In genomic region chr16:75266738-75267630, GRCh38 we compare ENCODE assay signal across 10 cellular contexts. TPM values are rescaled to one million over a fixed set of nuclear protein-coding genes. Genes with fewer than 3 reads are reported as not detected.
DNase-seq lines count a peak whose midpoint lies in the region; ATAC-seq, FAIRE-seq and TF ChIP-seq lines count a peak whose summit lies in the region.
"Had no signal": no experiment of that assay in that cellular context is flagged by ENCODE, and none has a peak within 500 bp of the region (broad histone marks: within the 10 kb centered on the region; RNA-seq: fewer than 3 reads in every experiment).

No MANE protein-coding gene starts in this region.

- TF ChIP-seq CTCF in heart right ventricle (IDR thresholded peaks at IDR 0.05) (no peak), astrocyte (IDR thresholded peaks at IDR 0.05; ENCODE audit: insufficient read depth, low read depth, low read length) (no peak), type B pancreatic cell (conservative IDR thresholded peaks at IDR 0.05) (no peak), GM10266 (IDR thresholded peaks at IDR 0.05; ENCODE audit: control insufficient read depth, insufficient read depth, low read depth, missing control alignments) (no peak)

- peak overlapping the region; percentile 100 for H3K9ac ChIP-seq in astrocyte (ENCODE audit: low read length)

- peaks cover 0 to 69% (median 0%) of the 10 kb centered on the region in 7 donors for H3K27me3 ChIP-seq in heart right ventricle
- H3K27me3 ChIP-seq in astrocyte (ENCODE audit: insufficient read depth, low read length): no peaks in the 10 kb centered on the region

- intact Hi-C loops in heart right ventricle (cut with DNase I): loop anchor here in 2 of 10 donors (5.0 kb wide), 2 partner anchors 35 to 40 kb away; no protein-coding TSS in a partner anchor
- intact Hi-C loops in Right ventricle myocardium superior (cut with DNase I): no loop called here

- H3K27ac Mint-ChIP-seq in astrocyte (ENCODE audit: unreplicated experiment): no peak overlapping the region
- H3K27ac Mint-ChIP-seq in type B pancreatic cell: peak overlapping the region; percentile 74
- no peak overlapping the region for H3K27ac Mint-ChIP-seq in activated naive CD4-positive, alpha-beta T cell treated with anti-CD3 and anti-CD28 coated beads, Interleukin-2, amount 10 ng/mL, durations not matched to agents 7 days and 5 days

- H3K9me3 Mint-ChIP-seq in astrocyte (ENCODE audit: unreplicated experiment) (no peaks in the 10 kb centered on the region), type B pancreatic cell (no peaks in the 10 kb centered on the region)
- H3K9me3 Mint-ChIP-seq in activated naive CD4-positive, alpha-beta T cell treated with anti-CD3 and anti-CD28 coated beads, Interleukin-2, amount 10 ng/mL, durations not matched to agents 7 days and 5 days: no peaks in the 10 kb centered on the region

- H3K4me1 ChIP-seq in heart right ventricle (peaks cover 31 to 60% (median 45%) of the 10 kb centered on the region in 9 donors), astrocyte (ENCODE audit: insufficient read depth, low read length) (peaks cover 40% of the 10 kb centered on the region), mesodermal cell (ENCODE audit: control insufficient read depth, insufficient read depth, low read length, poor library complexity, severe bottlenecking) (peaks cover 41% of the 10 kb centered on the region)

- peak overlapping the region in 7 of 10 donors; percentile 70 to 100 (median 88) for H3K4me3 ChIP-seq in heart right ventricle
- no peak overlapping the region for H3K4me3 ChIP-seq in astrocyte (ENCODE audit: insufficient read depth, low read depth, low read length)
- peak overlapping the region; percentile 96 for H3K4me3 ChIP-seq in mesodermal cell (ENCODE audit: extremely low read depth, insufficient read depth, low read length, poor library complexity, severe bottlenecking)

- H2AFZ ChIP-seq in astrocyte (ENCODE audit: low read depth, low read length): no peak overlapping the region

- peaks cover 20% of the 10 kb centered on the region for H3K4me1 Mint-ChIP-seq in astrocyte (ENCODE audit: low read depth, unreplicated experiment)
- peaks cover 25% of the 10 kb centered on the region for H3K4me1 Mint-ChIP-seq in type B pancreatic cell (ENCODE audit: unreplicated experiment)
- peaks cover 2% of the 10 kb centered on the region for H3K4me1 Mint-ChIP-seq in activated naive CD4-positive, alpha-beta T cell treated with anti-CD3 and anti-CD28 coated beads, Interleukin-2, amount 10 ng/mL, durations not matched to agents 7 days and 5 days

- CTCF ChIA-PET in activated naive CD4-positive, alpha-beta T cell treated with anti-CD3 and anti-CD28 coated beads, Interleukin-2, amount 10 ng/mL, durations not matched to agents 7 days and 5 days (lab: Charles Lee): no interaction called here

- DNase-seq in heart right ventricle: peak in 1 of 2 donors; percentile 16
- no peak for DNase-seq in Right ventricle myocardium superior
- DNase-seq in astrocyte (ENCODE audit: low read depth): no peak
- DNase-seq in type B pancreatic cell (ENCODE audit: extremely low spot score, unreplicated experiment): no peak
- no peak for DNase-seq in NCI-H345 treated with DMSO at 0.1 percent for 48 hours (lab: John Stamatoyannopoulos, UW; ENCODE audit: unreplicated experiment)
- DNase-seq in GM10266 (ENCODE audit: extremely low spot score): no peak
- no peak for DNase-seq in activated naive CD4-positive, alpha-beta T cell treated with anti-CD3 and anti-CD28 coated beads, Interleukin-2, amount 10 ng/mL, durations not matched to agents 7 days and 5 days
- DNase-seq: NCI-H82 had no signal

- peak overlapping the region; percentile 98 for H3K4me2 ChIP-seq in astrocyte (ENCODE audit: low read length)

- ATAC-seq in heart right ventricle (peak in 1 of 8 donors; percentile 0), Right ventricle myocardium superior (ENCODE audit: poor library complexity) (no peak)

- H3K4me3 Mint-ChIP-seq in astrocyte (ENCODE audit: unreplicated experiment): peak overlapping the region; percentile 84
- H3K4me3 Mint-ChIP-seq in type B pancreatic cell: peak overlapping the region; percentile 91
- no peak overlapping the region for H3K4me3 Mint-ChIP-seq in activated naive CD4-positive, alpha-beta T cell treated with anti-CD3 and anti-CD28 coated beads, Interleukin-2, amount 10 ng/mL, durations not matched to agents 7 days and 5 days

- H3K9me3 ChIP-seq in heart right ventricle (no peaks in the 10 kb centered on the region), astrocyte (ENCODE audit: insufficient read depth, low read depth, low read length) (no peaks in the 10 kb centered on the region), mesodermal cell (ENCODE audit: control insufficient read depth, low read length) (no peaks in the 10 kb centered on the region)
- H3K9me3 ChIP-seq: mucosa of descending colon had no signal

- H3K36me3 ChIP-seq in heart right ventricle (peaks cover 0 to 6% (median 0%) of the 10 kb centered on the region in 9 donors), astrocyte (ENCODE audit: insufficient read depth, low read length) (no peaks in the 10 kb centered on the region), mesodermal cell (ENCODE audit: control insufficient read depth, insufficient read depth, low read length) (peaks cover 26% of the 10 kb centered on the region)

- H3K27me3 Mint-ChIP-seq in astrocyte (ENCODE audit: low read depth, unreplicated experiment) (no peaks in the 10 kb centered on the region), type B pancreatic cell (no peaks in the 10 kb centered on the region)
- peaks cover 85% of the 10 kb centered on the region for H3K27me3 Mint-ChIP-seq in activated naive CD4-positive, alpha-beta T cell treated with anti-CD3 and anti-CD28 coated beads, Interleukin-2, amount 10 ng/mL, durations not matched to agents 7 days and 5 days

- peaks cover 46% of the 10 kb centered on the region for H3K79me2 ChIP-seq in astrocyte (ENCODE audit: insufficient read depth, low read length)

- no peak for FAIRE-seq in astrocyte (lab: Jason Lieb, UNC)

- peak overlapping the region in 9 of 10 donors; percentile 48 to 99 (median 96) for H3K27ac ChIP-seq in heart right ventricle
- H3K27ac ChIP-seq in astrocyte (ENCODE audit: low read depth, low read length): no peak overlapping the region
- H3K27ac ChIP-seq in mesodermal cell (ENCODE audit: low read depth, low read length, severe bottlenecking): no peak overlapping the region

- peaks cover 30% of the 10 kb centered on the region for H4K20me1 ChIP-seq in astrocyte (ENCODE audit: insufficient read depth, low read length)

- H3K36me3 Mint-ChIP-seq in astrocyte (ENCODE audit: low read depth, unreplicated experiment) (peaks cover 7% of the 10 kb centered on the region), type B pancreatic cell (no peaks in the 10 kb centered on the region)
- H3K36me3 Mint-ChIP-seq in activated naive CD4-positive, alpha-beta T cell treated with anti-CD3 and anti-CD28 coated beads, Interleukin-2, amount 10 ng/mL, durations not matched to agents 7 days and 5 days: no peaks in the 10 kb centered on the region

- 72 to 73% methylated on average over 20 to 27 of the region's 27 CpGs for WGBS in heart right ventricle, 2 donors
- 91 to 92% methylated on average over 22 to 23 of the region's 27 CpGs for WGBS in mesodermal cell (ENCODE audit: insufficient coverage in 2 of 2), 2 experiments

RNA-seq across cellular contexts. Expression of gene BCAR1, which starts 15.6 kb away (rescaled TPM):
- 10 to 100 TPM; 56.1 to 85.2 (median 72.4) TPM for total RNA-seq in heart right ventricle
- 10 to 100 TPM; 54.6 to 65.8 TPM for polyA plus RNA-seq in heart right ventricle
- 75.4 TPM for total RNA-seq in Right ventricle myocardium superior
- total RNA-seq in astrocyte: 241 and 296 TPM in 2 replicates
- polyA plus RNA-seq in mesodermal cell (2013, experiment 1 of 2): 122 TPM
- 83.0 TPM for polyA plus RNA-seq in mesodermal cell (2013, experiment 2 of 2)
- 67.2 and 73.0 TPM in 2 replicates for total RNA-seq in type B pancreatic cell (ENCODE audit: low replicate concordance)

RNA-seq across cellular contexts. Expression of gene CTRB1, which starts 48.2 kb away (rescaled TPM):
- total RNA-seq in heart right ventricle (1 to 10 TPM in 7 of 10 donors, not detected in 3; 1.8 to 3.8 (median 2.6) TPM), Right ventricle myocardium superior (not detected), astrocyte (not detected in 2 replicates), type B pancreatic cell (ENCODE audit: low replicate concordance) (not detected in 2 replicates)
- polyA plus RNA-seq in heart right ventricle: 1 to 10 TPM in 1 of 2 donors, not detected in 1; 1.0 TPM
- polyA plus RNA-seq in mesodermal cell (2013, experiment 1 of 2): not detected
- polyA plus RNA-seq in mesodermal cell (2013, experiment 2 of 2): not detected

Comparison
In these comparisons a context has a peak if more than half of its experiments do, and no peak if none do; other contexts are left out.
1. H3K27ac ChIP-seq: peak in heart right ventricle (9 of 10); none in astrocyte (single experiment) and mesodermal cell (single experiment).